ENCODE assay signal across 10 cellular contexts in the genomic region with DNA sequence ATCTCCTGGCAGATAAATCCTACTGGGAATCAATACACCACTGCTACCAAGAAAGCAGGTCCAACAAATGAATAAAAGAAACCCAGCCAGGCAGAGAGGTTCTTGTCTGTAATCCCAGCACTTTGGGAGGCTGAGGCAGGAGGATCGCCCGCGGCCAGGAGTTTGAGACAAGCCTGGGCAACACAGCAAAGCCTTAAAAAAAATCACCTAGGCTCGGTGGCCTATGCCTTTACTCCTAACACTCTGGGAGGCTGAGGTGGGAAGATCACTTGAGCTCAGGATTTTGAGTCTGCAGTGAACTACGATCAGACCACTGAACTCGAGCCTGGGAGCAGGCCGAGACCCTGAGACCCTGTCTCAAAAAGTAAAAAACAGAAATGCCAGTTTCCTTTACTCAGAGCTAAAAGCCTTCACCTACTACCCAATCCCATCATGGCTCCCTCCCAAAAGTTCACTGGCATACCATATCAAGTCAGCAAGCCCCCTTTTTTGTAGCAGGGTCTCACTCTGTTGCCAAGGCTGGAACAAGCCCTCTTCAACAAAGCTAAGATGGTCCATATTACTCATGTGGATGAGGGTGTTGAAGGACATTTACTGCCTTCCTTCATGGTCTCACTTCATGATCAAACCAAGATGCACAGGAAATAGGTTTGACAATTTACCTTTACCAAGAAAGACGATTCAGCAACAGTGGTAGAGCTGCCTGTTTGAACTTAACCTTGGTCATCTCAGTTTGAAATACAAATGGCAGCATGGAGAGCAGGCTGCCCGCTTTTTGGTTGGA. TPM values are rescaled to one million over a fixed set of nuclear protein-coding genes. Genes with fewer than 3 reads are reported as not detected.
DNase-seq lines count a peak whose midpoint lies in the region; ATAC-seq and TF ChIP-seq lines count a peak whose summit lies in the region.
"Had no signal": no experiment of that assay in that cellular context is flagged by ENCODE, and none has a peak within 500 bp of the region (broad histone marks: within the 10 kb centered on the region; RNA-seq: fewer than 3 reads in every experiment).

No MANE protein-coding gene starts in this region.

- no peaks in the 10 kb centered on the region for H3K9me3 ChIP-seq in cardiac muscle cell (ENCODE audit: low read depth)
- H3K9me3 ChIP-seq in right cardiac atrium (ENCODE audit: control insufficient read depth, low read length), result no peaks in the 10 kb centered on the region
- H3K9me3 ChIP-seq in iPS-20b (ENCODE audit: insufficient read depth, low read depth, low read length), result no peaks in the 10 kb centered on the region
- H3K9me3 ChIP-seq: BE2C had no signal

- TF ChIP-seq CTCF in cardiac muscle cell (IDR thresholded peaks at IDR 0.05; ENCODE audit: low read depth, low read length), result no peak
- no peak for TF ChIP-seq CTCF in type B pancreatic cell (conservative IDR thresholded peaks at IDR 0.05)

- ATAC-seq in right cardiac atrium, result no peak
- ATAC-seq in esophagus mucosa, result no peak
- no peak for ATAC-seq in HG02610 (IDR thresholded peaks at IDR 0.05; ENCODE audit: unreplicated experiment)

- peaks cover 45% of the 10 kb centered on the region for H3K4me1 ChIP-seq in cardiac muscle cell (ENCODE audit: low read depth)
- peaks cover 19% of the 10 kb centered on the region for H3K4me1 ChIP-seq in right cardiac atrium (ENCODE audit: control insufficient read depth, insufficient read depth, low read length)
- peaks cover 29% of the 10 kb centered on the region; the same call in 1 of the 2 replicates for H3K4me1 ChIP-seq in iPS-20b (ENCODE audit: insufficient read depth, low read length)

- peaks cover 81% of the 10 kb centered on the region for H3K36me3 Mint-ChIP-seq in activated CD4-positive, alpha-beta memory T cell treated with anti-CD3 and anti-CD28 coated beads, Interleukin-2, amount 10 ng/mL, durations not matched to agents 7 days and 5 days (ENCODE audit: low read depth)
- peaks cover 23% of the 10 kb centered on the region for H3K36me3 Mint-ChIP-seq in type B pancreatic cell

- H3K36me3 ChIP-seq in cardiac muscle cell, result no peaks in the 10 kb centered on the region
- H3K36me3 ChIP-seq in iPS-20b (ENCODE audit: insufficient read depth, low read depth, low read length), result peaks cover 85% of the 10 kb centered on the region

- intact Hi-C loops in right cardiac atrium (cut with DNase I), result no loop called here

- peaks cover 66% of the 10 kb centered on the region for H3K4me1 Mint-ChIP-seq in activated CD4-positive, alpha-beta memory T cell treated with anti-CD3 and anti-CD28 coated beads, Interleukin-2, amount 10 ng/mL, durations not matched to agents 7 days and 5 days
- H3K4me1 Mint-ChIP-seq in type B pancreatic cell (ENCODE audit: unreplicated experiment), result peaks cover 71% of the 10 kb centered on the region

- peak overlapping the region; percentile 91 for H3K27ac Mint-ChIP-seq in activated CD4-positive, alpha-beta memory T cell treated with anti-CD3 and anti-CD28 coated beads, Interleukin-2, amount 10 ng/mL, durations not matched to agents 7 days and 5 days
- peak overlapping the region; percentile 59 for H3K27ac Mint-ChIP-seq in type B pancreatic cell

- WGBS in right cardiac atrium, result 87% methylated on average over 9 of the region's 9 CpGs

- no peaks in the 10 kb centered on the region for H3K9me3 Mint-ChIP-seq in activated CD4-positive, alpha-beta memory T cell treated with anti-CD3 and anti-CD28 coated beads, Interleukin-2, amount 10 ng/mL, durations not matched to agents 7 days and 5 days
- H3K9me3 Mint-ChIP-seq in type B pancreatic cell, result no peaks in the 10 kb centered on the region

- peak overlapping the region; percentile 97 for H3K4me3 Mint-ChIP-seq in activated CD4-positive, alpha-beta memory T cell treated with anti-CD3 and anti-CD28 coated beads, Interleukin-2, amount 10 ng/mL, durations not matched to agents 7 days and 5 days
- peak overlapping the region; percentile 63 for H3K4me3 Mint-ChIP-seq in type B pancreatic cell

- CTCF ChIA-PET in activated CD4-positive, alpha-beta memory T cell treated with anti-CD3 and anti-CD28 coated beads, Interleukin-2, amount 10 ng/mL, durations not matched to agents 7 days and 5 days (lab: Charles Lee), result interaction anchor here (1.0 to 2.9 kb wide), 5 partner anchors 25 to 458 kb away, joined by 3 to 13 read pairs (median 4); a partner anchor contains a TSS

- POLR2A ChIA-PET in activated CD4-positive, alpha-beta memory T cell treated with anti-CD3 and anti-CD28 coated beads, Interleukin-2, amount 10 ng/mL, durations not matched to agents 7 days and 5 days (lab: Charles Lee), result interaction anchor here (0.9 to 19.8 kb wide), 10 partner anchors 4 to 458 kb away, joined by 3 to 353 read pairs (median 6); a partner anchor contains a TSS

- H3K27me3 ChIP-seq in cardiac muscle cell (no peaks in the 10 kb centered on the region), right cardiac atrium (ENCODE audit: control insufficient read depth, insufficient read depth) (no peaks in the 10 kb centered on the region), iPS-20b (ENCODE audit: insufficient read depth, low read length) (no peaks in the 10 kb centered on the region)
- H3K27me3 ChIP-seq: BE2C had no signal

- DNase-seq in cardiac muscle cell (ENCODE audit: low read depth in 1 of 2, low spot score in 1 of 2) (no peak), right cardiac atrium (no peak), type B pancreatic cell (ENCODE audit: extremely low spot score, unreplicated experiment) (no peak), NCI-H526 treated with DMSO at 0.1 percent for 48 hours (lab: John Stamatoyannopoulos, UW) (no peak)
- no peak for DNase-seq in activated CD4-positive, alpha-beta memory T cell treated with anti-CD3 and anti-CD28 coated beads, Interleukin-2, amount 10 ng/mL, durations not matched to agents 7 days and 5 days
- DNase-seq: BE2C, NCI-H446 treated with DMSO at 0.1 percent for 48 hours had no signal

- no peaks in the 10 kb centered on the region for H3K27me3 Mint-ChIP-seq in activated CD4-positive, alpha-beta memory T cell treated with anti-CD3 and anti-CD28 coated beads, Interleukin-2, amount 10 ng/mL, durations not matched to agents 7 days and 5 days
- no peaks in the 10 kb centered on the region for H3K27me3 Mint-ChIP-seq in type B pancreatic cell

- peak overlapping the region; percentile 28 for H3K9ac ChIP-seq in iPS-20b (ENCODE audit: low read depth, low read length)

- H3K27ac ChIP-seq in cardiac muscle cell (peak overlapping the region; percentile 28), right cardiac atrium (ENCODE audit: low read length) (no peak overlapping the region), iPS-20b (ENCODE audit: low read length) (no peak overlapping the region)

- H3K4me3 ChIP-seq in cardiac muscle cell, result no peak overlapping the region
- no peak overlapping the region for H3K4me3 ChIP-seq in right cardiac atrium (ENCODE audit: low read length)
- peak overlapping the region; percentile 96 for H3K4me3 ChIP-seq in iPS-20b (ENCODE audit: low read length)

RNA-seq across cellular contexts. Expression of a gene that starts 5.3 kb away (rescaled TPM):
- total RNA-seq in cardiac muscle cell, result 95.4 and 144 TPM in 2 replicates
- polyA plus RNA-seq in cardiac muscle cell, result 105 and 173 TPM in 2 replicates
- 10 to 100 TPM; 46.7 to 53.9 (median 49.9) TPM for total RNA-seq in right cardiac atrium
- 47.8 TPM for polyA plus RNA-seq in right cardiac atrium
- 100 to 1,000 TPM; 236 to 250 TPM for total RNA-seq in activated CD4-positive, alpha-beta memory T cell treated with anti-CD3 and anti-CD28 coated beads, Interleukin-2, amount 10 ng/mL, durations not matched to agents 7 days and 5 days
- 87.4 and 115 TPM in 2 replicates for total RNA-seq in type B pancreatic cell (ENCODE audit: low replicate concordance)
- total RNA-seq in esophagus mucosa, result 63.0 TPM

RNA-seq across cellular contexts. Expression of a gene that starts 5.5 kb away (rescaled TPM):
- total RNA-seq in cardiac muscle cell, result 12.3 and 15.9 TPM in 2 replicates
- polyA plus RNA-seq in cardiac muscle cell, result 27.2 and 34.9 TPM in 2 replicates
- 10 to 100 TPM in 3 of 4 donors, 1 to 10 TPM in 1; 9.7 to 12.0 (median 10.8) TPM for total RNA-seq in right cardiac atrium
- polyA plus RNA-seq in right cardiac atrium, result 10.9 TPM
- 10 to 100 TPM; 53.9 to 56.7 TPM for total RNA-seq in activated CD4-positive, alpha-beta memory T cell treated with anti-CD3 and anti-CD28 coated beads, Interleukin-2, amount 10 ng/mL, durations not matched to agents 7 days and 5 days
- total RNA-seq in type B pancreatic cell (ENCODE audit: low replicate concordance), result 31.2 and 32.7 TPM in 2 replicates
- 12.8 TPM for total RNA-seq in esophagus mucosa
